ENCODE assay signal across 19 cellular contexts in the genomic region with DNA sequence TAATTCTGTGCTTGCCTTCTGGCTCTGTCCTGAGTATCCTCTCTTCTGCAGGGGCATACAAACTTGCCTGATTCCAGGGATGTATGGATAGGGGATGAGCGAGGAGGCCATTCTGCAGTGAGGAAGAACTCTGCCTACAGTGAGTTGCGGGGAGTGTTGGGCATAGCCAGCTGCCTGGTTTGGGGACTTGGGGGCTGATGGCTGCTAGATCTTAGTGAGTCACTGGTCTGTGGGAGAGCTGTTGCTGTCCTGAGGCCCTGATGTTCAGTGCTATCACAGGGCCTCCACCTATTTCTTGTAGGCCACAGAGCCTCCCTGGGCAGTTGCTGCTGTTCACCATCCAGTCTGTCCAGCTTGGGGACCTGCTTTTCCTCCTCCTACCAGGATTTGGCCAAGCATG.
"Had no signal": no experiment of that assay in that cellular context is flagged by ENCODE, and none has a peak within 500 bp of the region (broad histone marks: within the 10 kb centered on the region; RNA-seq: fewer than 3 reads in every experiment).

No MANE protein-coding gene starts in this region.

- DNase-seq: activated CD4-positive, alpha-beta T cell treated with anti-CD3 and anti-CD28 coated beads, Interleukin-2, amount 50 U/mL, for 1 hour; activated CD4-positive, CD25-positive, alpha-beta regulatory T cell treated with anti-CD3 and anti-CD28 coated beads, Interleukin-2, amount 50 U/mL, for 72 hours; activated CD8-positive, alpha-beta memory T cell treated with anti-CD3 and anti-CD28 coated beads, Interleukin-2, amount 50 U/mL, for 4 hours; activated naive CD4-positive, alpha-beta T cell treated with anti-CD3 and anti-CD28 coated beads for 36 hours; activated T-cell treated with anti-CD3 and anti-CD28 coated beads, Interleukin-2, amount 50 U/mL, for 4 hours; erythroblast; heart left ventricle; mesendoderm; naive thymus-derived CD8-positive, alpha-beta T cell; sigmoid colon; spleen; stimulated activated CD4-positive, alpha-beta T cell treated with anti-CD3 and anti-CD28 coated beads, Interleukin-4, amount 100 ng/mL, for 4 hours; stimulated activated naive B cell treated with anti-CD40 and anti-IgM and Interleukin-4, amounts not matched to agents 10 μg/mL and 1 μg/mL and 100 μg/mL, for 72 hours; substantia nigra; tibial artery; uterus had no signal

- H3K27ac ChIP-seq: coronary artery, gastroesophageal sphincter, heart left ventricle, sigmoid colon, spleen, tibial artery, uterus, VCaP had no signal

- H3K36me3 ChIP-seq: uterus had no signal

- H3K27me3 ChIP-seq: gastroesophageal sphincter, heart left ventricle, sigmoid colon, spleen, tibial artery, uterus had no signal

- H3K9me3 ChIP-seq: gastroesophageal sphincter, heart left ventricle, sigmoid colon, spleen, tibial artery, uterus had no signal

- H3K4me1 ChIP-seq: heart left ventricle, sigmoid colon, spleen, uterus had no signal

- H3K4me3 ChIP-seq: coronary artery, gastroesophageal sphincter, heart left ventricle, sigmoid colon, spleen, tibial artery, uterus had no signal
